ENCODE assay signal across 1 cellular context in genomic region chr7:73567701-73568685, GRCh38.
TF ChIP-seq lines count a peak whose summit lies in the region.

No MANE protein-coding gene starts in this region.

TF ChIP-seq in A549, 52 proteins besides CTCF, POLR2A, EP300 and RAD21:
- TF ChIP-seq TP53 (CRISPR knock-in tag; IDR thresholded peaks at IDR 0.05) (no peak), HEYL (CRISPR knock-in tag; IDR thresholded peaks at IDR 0.05) (no peak), BCL3 (IDR thresholded peaks at IDR 0.05) (peak; percentile 30; the same call in 1 of the 3 replicates), MAFK (IDR thresholded peaks at IDR 0.05; ENCODE audit: partially characterized antibody) (no peak), REST (IDR thresholded peaks at IDR 0.05) (no peak), ESRRA (IDR thresholded peaks at IDR 0.05; ENCODE audit: borderline replicate concordance, low read length) (no peak), RFX5 (IDR thresholded peaks at IDR 0.05) (no peak)
